Comparison of ENCODE assay signal across 17 cellular contexts in genomic region chr2:11444737-11445136, GRCh38.
"Had no signal": no experiment of that assay in that cellular context is flagged by ENCODE, and none has a peak within 500 bp of the region (broad histone marks: within the 10 kb centered on the region; RNA-seq: fewer than 3 reads in every experiment).

No MANE protein-coding gene starts in this region.

- H3K4me1 ChIP-seq: lower lobe of right lung, prostate gland, upper lobe of left lung had no signal

- H3K4me1 Mint-ChIP-seq: activated CD4-positive, alpha-beta T cell treated with anti-CD3 and anti-CD28 coated beads, Interleukin-2, amount 10 ng/mL, durations not matched to agents 7 days and 5 days; WTC11 had no signal

- DNase-seq: activated CD4-positive, alpha-beta T cell treated with anti-CD3 and anti-CD28 coated beads, Interleukin-2, amount 10 ng/mL, durations not matched to agents 7 days and 5 days; activated CD8-positive, alpha-beta memory T cell treated with anti-CD3 and anti-CD28 coated beads for 24 hours; activated naive CD4-positive, alpha-beta T cell treated with Interleukin-2 at 50 U/mL for 16 hours; central memory CD4-positive, alpha-beta T cell; erythroblast; lower lobe of right lung; midbrain; stimulated activated CD4-positive, alpha-beta T cell treated with anti-CD3 and anti-CD28 coated beads, Interleukin-2, amount 100 ng/mL, for 24 hours; stimulated activated naive CD4-positive, alpha-beta T cell; substantia nigra; upper lobe of left lung had no signal

- H3K36me3 ChIP-seq: neutrophil had no signal

- H3K9me3 ChIP-seq: lower lobe of right lung, neutrophil, prostate gland, upper lobe of left lung had no signal

- H3K4me3 Mint-ChIP-seq: activated CD4-positive, alpha-beta T cell treated with anti-CD3 and anti-CD28 coated beads, Interleukin-2, amount 10 ng/mL, durations not matched to agents 7 days and 5 days; dendritic cell treated with granulocyte-macrophage colony-stimulating factor and Interleukin-4, amounts not matched to agents 40 ng/mL and 50 ng/mL, for 4 days; T-helper 1 cell treated with Interleukin-12 subunit alpha and Interleukin-12 subunit beta and Interleukin-4 antibody, amounts not matched to agents 30 μg/mL and 1 μg/mL, for 36 hours; WTC11 had no signal

- H3K27me3 Mint-ChIP-seq: activated CD4-positive, alpha-beta T cell treated with anti-CD3 and anti-CD28 coated beads, Interleukin-2, amount 10 ng/mL, durations not matched to agents 7 days and 5 days; dendritic cell treated with granulocyte-macrophage colony-stimulating factor and Interleukin-4, amounts not matched to agents 40 ng/mL and 50 ng/mL, for 4 days had no signal

- H3K27ac ChIP-seq: lower lobe of right lung, neutrophil, prostate gland, upper lobe of left lung had no signal

- H3K4me3 ChIP-seq: lower lobe of right lung, prostate gland, upper lobe of left lung had no signal

- H3K27me3 ChIP-seq: neutrophil, upper lobe of left lung had no signal

- H3K27ac Mint-ChIP-seq: activated CD4-positive, alpha-beta T cell treated with anti-CD3 and anti-CD28 coated beads, Interleukin-2, amount 10 ng/mL, durations not matched to agents 7 days and 5 days; dendritic cell treated with granulocyte-macrophage colony-stimulating factor and Interleukin-4, amounts not matched to agents 40 ng/mL and 50 ng/mL, for 4 days; T-helper 1 cell treated with Interleukin-12 subunit alpha and Interleukin-12 subunit beta and Interleukin-4 antibody, amounts not matched to agents 30 μg/mL and 1 μg/mL, for 36 hours; WTC11 had no signal

- ATAC-seq: lower lobe of right lung, sciatic nerve, WTC11 had no signal
